In genomic region chr1:1115136-1115829, GRCh38 we compare ENCODE assay signal across 1 cellular context.
TF ChIP-seq lines count a peak whose summit lies in the region.

No MANE protein-coding gene starts in this region.

TF ChIP-seq in K562, 482 proteins besides CTCF, POLR2A, EP300 and RAD21:
- TF ChIP-seq ZBTB33 (CRISPR knock-in tag; IDR thresholded peaks at IDR 0.05) = peak; percentile 60; the same call in 1 of the 2 replicates
- TF ChIP-seq HNRNPK (IDR thresholded peaks at IDR 0.05; ENCODE audit: low read depth, low read length, poor library complexity, severe bottlenecking) = no peak
- no peak for TF ChIP-seq EGR1 (conservative IDR thresholded peaks at IDR 0.05)
- no peak for TF ChIP-seq MYBL2 (IDR thresholded peaks at IDR 0.05; ENCODE audit: low read depth)
- TF ChIP-seq MYBL2 (CRISPR knock-in tag; IDR thresholded peaks at IDR 0.05; ENCODE audit: borderline replicate concordance) = no peak
- TF ChIP-seq MBD1 (CRISPR knock-in tag; IDR thresholded peaks at IDR 0.05) = 0 out of 2 replicates have a peak, but pooled peaks have one; percentile 85
- TF ChIP-seq L3MBTL2 (IDR thresholded peaks at IDR 0.05) = peak; percentile 51; the same call in 1 of the 2 replicates
- TF ChIP-seq MCM7 (IDR thresholded peaks at IDR 0.05) = no peak
- TF ChIP-seq E2F6 (IDR thresholded peaks at IDR 0.05; ENCODE audit: borderline replicate concordance in 1 of 2, extremely low read depth in 1 of 2, insufficient read depth in 1 of 2, insufficient read length in 1 of 2, low read depth in 1 of 2, low read length in 1 of 2, poor library complexity in 1 of 2, severe bottlenecking in 1 of 2) = peak in 1 of 2 experiments; percentile 53
- peak; percentile 10 for TF ChIP-seq PCBP1 (IDR thresholded peaks at IDR 0.05; ENCODE audit: low read depth, low read length, poor library complexity, severe bottlenecking)
- peak; percentile 43; the same call in 1 of the 2 replicates for TF ChIP-seq ZBTB7A (IDR thresholded peaks at IDR 0.05; ENCODE audit: borderline replicate concordance, control insufficient read depth, low read depth, low read length)
- TF ChIP-seq ZNF592 (IDR thresholded peaks at IDR 0.05) = no peak
- TF ChIP-seq MLLT1 (IDR thresholded peaks at IDR 0.05) = 0 out of 4 replicates have a peak, but pooled peaks of 1 of the 2 experiments have one; percentile 20
- TF ChIP-seq CBX3 (IDR thresholded peaks at IDR 0.05; ENCODE audit: borderline replicate concordance in 1 of 2, low read length in 2 of 2) = 0 out of 3 replicates have a peak, but pooled peaks of 1 of the 2 experiments have one; percentile 13
- TF ChIP-seq ZNF407 (IDR thresholded peaks at IDR 0.05; ENCODE audit: low read depth) = no peak
